Comparison of ENCODE assay signal across 15 cellular contexts in genomic region chr6:89073014-89073620, GRCh38. TPM values are rescaled to one million over a fixed set of nuclear protein-coding genes. Genes with fewer than 3 reads are reported as not detected.
A peak's percentile ranks its signal among the peaks of the same experiment; 100 is the strongest.
DNase-seq lines count a peak whose midpoint lies in the region; ATAC-seq and TF ChIP-seq lines count a peak whose summit lies in the region.
"Had no signal": no experiment of that assay in that cellular context is flagged by ENCODE, and none has a peak within 500 bp of the region (broad histone marks: within the 10 kb centered on the region; RNA-seq: fewer than 3 reads in every experiment).

No MANE protein-coding gene starts in this region.

- H3K9ac ChIP-seq in PC-3 (ENCODE audit: low read length): no peak overlapping the region

- H3K27ac ChIP-seq in right cardiac atrium (ENCODE audit: low read length) (no peak overlapping the region), PC-3 (ENCODE audit: low read length) (no peak overlapping the region), PC-9 (no peak overlapping the region)
- H3K27ac ChIP-seq: RWPE1 had no signal

- no peaks in the 10 kb centered on the region for H3K9me3 ChIP-seq in right cardiac atrium (ENCODE audit: control insufficient read depth, low read length)
- H3K9me3 ChIP-seq in PC-3 (ENCODE audit: low read length): no peaks in the 10 kb centered on the region
- no peaks in the 10 kb centered on the region for H3K9me3 ChIP-seq in PC-9 (ENCODE audit: insufficient read depth, low read depth)

- no TSS peak for BruUV-seq in PC-3 (replicated peaks; lab: Mats Ljungman, UMichigan)
- BruUV-seq in PC-9 (replicated peaks; lab: Mats Ljungman, UMichigan): no TSS peak

- no peaks in the 10 kb centered on the region for H3K27me3 ChIP-seq in right cardiac atrium (ENCODE audit: control insufficient read depth, insufficient read depth)
- H3K27me3 ChIP-seq in PC-3 (ENCODE audit: low read length): no peaks in the 10 kb centered on the region
- no peaks in the 10 kb centered on the region for H3K27me3 ChIP-seq in PC-9 (ENCODE audit: insufficient read depth, low read depth)

- H3K4me3 ChIP-seq in right cardiac atrium (ENCODE audit: low read length): no peak overlapping the region
- no peak overlapping the region for H3K4me3 ChIP-seq in PC-3 (ENCODE audit: low read length)
- H3K4me3 ChIP-seq in PC-9: no peak overlapping the region

- ATAC-seq in right cardiac atrium (peak; percentile 36 to 43), sciatic nerve (peak; percentile 81), PC-3 (no peak)
- ATAC-seq: activated CD4-positive, CD25-positive, alpha-beta regulatory T cell treated with anti-CD3 and anti-CD28 coated beads, Interleukin-2, amount 50 U/mL, for 24 hours; activated T-cell treated with anti-CD3 and anti-CD28 coated beads, Interleukin-2, amount 50 U/mL, for 4 hours; naive thymus-derived CD8-positive, alpha-beta T cell had no signal

- WGBS in right cardiac atrium: 49% methylated on average over 4 of the region's 4 CpGs

- CTCF ChIA-PET in PC-3 (lab: Charles Lee): no interaction called here
- CTCF ChIA-PET in PC-9 (lab: Charles Lee): interaction anchor here (0.6 kb wide), 1 partner anchor 348 kb away, joined by 3 read pairs; no protein-coding TSS in a partner anchor

- no peaks in the 10 kb centered on the region for H3K36me3 ChIP-seq in PC-3 (ENCODE audit: low read depth, low read length)
- no peaks in the 10 kb centered on the region for H3K36me3 ChIP-seq in PC-9 (ENCODE audit: low read depth)

- in situ Hi-C loops in KBM-7 (cut with MboI; ENCODE audit: low pct_unique_long_range_greater_than_20kb, low sequenced_read_pairs): no loop called here

- no peak overlapping the region for H3K4me2 ChIP-seq in PC-3 (ENCODE audit: low read length)
- no peak overlapping the region for H3K4me2 ChIP-seq in PC-9

- H2AFZ ChIP-seq in PC-3 (ENCODE audit: low read length) (no peak overlapping the region), PC-9 (no peak overlapping the region)

- no peaks in the 10 kb centered on the region for H3F3A ChIP-seq in PC-3 (ENCODE audit: low read length, unreplicated experiment)
- H3F3A ChIP-seq in PC-9 (ENCODE audit: insufficient read depth, low read depth): no peaks in the 10 kb centered on the region

- no peaks in the 10 kb centered on the region for H3K9me2 ChIP-seq in PC-3 (replicated peaks; ENCODE audit: low read length)
- H3K9me2 ChIP-seq in PC-9 (ENCODE audit: insufficient read depth): no peaks in the 10 kb centered on the region

- H4K20me1 ChIP-seq in PC-3 (ENCODE audit: low read length) (no peaks in the 10 kb centered on the region), PC-9 (ENCODE audit: insufficient read depth) (no peaks in the 10 kb centered on the region)

- POLR2A ChIA-PET in PC-3 (lab: Charles Lee; ENCODE audit: unreplicated experiment): no interaction called here
- POLR2A ChIA-PET in PC-9 (lab: Charles Lee; ENCODE audit: unreplicated experiment): no interaction called here

- H3K79me2 ChIP-seq in PC-3 (ENCODE audit: low read length) (no peaks in the 10 kb centered on the region), PC-9 (ENCODE audit: low read depth) (no peaks in the 10 kb centered on the region)

- no peaks in the 10 kb centered on the region for H3K4me1 ChIP-seq in right cardiac atrium (ENCODE audit: control insufficient read depth, insufficient read depth, low read length)
- H3K4me1 ChIP-seq in PC-3 (ENCODE audit: insufficient read depth, low read length): peaks cover 5% of the 10 kb centered on the region; the same call in 1 of the 2 replicates
- H3K4me1 ChIP-seq in PC-9 (replicated peaks; ENCODE audit: insufficient read depth): no peaks in the 10 kb centered on the region

- DNase-seq in KBM-7 (peak; percentile 94), UCSD-AML1 (lab: John Stamatoyannopoulos, UW; ENCODE audit: unreplicated experiment) (peak; percentile 34), right cardiac atrium (no peak), sciatic nerve (ENCODE audit: low spot score) (no peak), SHP77 treated with DMSO at 0.1 percent for 48 hours (lab: John Stamatoyannopoulos, UW) (no peak), PC-3 (no peak), PC-9 (no peak), HK-2 (ENCODE audit: unreplicated experiment) (no peak)
- DNase-seq: activated T-cell treated with anti-CD3 and anti-CD28 coated beads, Interleukin-2, amount 50 U/mL, for 4 hours; CD4-positive, alpha-beta T cell; IMR-90; stimulated activated CD4-positive, alpha-beta T cell treated with anti-CD3 and anti-CD28 coated beads, Interleukin-15, amount 100 ng/mL, for 24 hours had no signal

- TF ChIP-seq CTCF in PC-3 (conservative IDR thresholded peaks at IDR 0.05; ENCODE audit: low read depth, low read length) (no peak), PC-9 (conservative IDR thresholded peaks at IDR 0.05) (no peak)

- intact Hi-C loops in right cardiac atrium (cut with DNase I) (loop anchor here in 1 of 4 donors (10.0 kb wide), 1 partner anchor 88 kb away; no protein-coding TSS in a partner anchor), sciatic nerve (cut with DNase I) (no loop called here), PC-3 (cut with micrococcal nuclease) (no loop called here), PC-9 (cut with micrococcal nuclease; ENCODE audit: unreplicated experiment) (no loop called here)

RNA-seq across cellular contexts. Expression of gene PNRC1, which starts 7.4 kb away (rescaled TPM):
- total RNA-seq in right cardiac atrium: 100 to 1,000 TPM; 200 to 225 (median 213) TPM
- polyA plus RNA-seq in right cardiac atrium: 82.7 TPM
- total RNA-seq in sciatic nerve: 333 TPM
- total RNA-seq in PC-3 (2014; rRNA removed): 9.3 and 12.7 TPM in 2 replicates
- total RNA-seq in PC-9 (2021): 58.3 and 66.9 TPM in 2 replicates

RNA-seq across cellular contexts. Expression of gene SRSF12, which starts 44.8 kb away (rescaled TPM):
- total RNA-seq in right cardiac atrium (under 1 TPM in 3 of 4 donors, not detected in 1; 0.18 to 0.75 (median 0.45) TPM), sciatic nerve (2.0 TPM), PC-3 (2014; rRNA removed) (not detected in 2 replicates), PC-9 (2021) (not detected in 2 replicates)
- 0.14 TPM for polyA plus RNA-seq in right cardiac atrium
- total RNA-seq: CD4-positive, alpha-beta T cell; naive thymus-derived CD8-positive, alpha-beta T cell had no signal

Comparison
In these comparisons a context has a peak if more than half of its experiments do, and no peak if none do; other contexts are left out.
1. DNase-seq: peak in KBM-7 (single experiment) and UCSD-AML1 (single experiment); none in right cardiac atrium (0 of 3), sciatic nerve (single experiment), SHP77 treated with DMSO at 0.1 percent for 48 hours (single experiment), PC-3 (single experiment), PC-9 (0 of 2) and HK-2 (single experiment).